ENCODE assay signal across 23 cellular contexts in the genomic region with DNA sequence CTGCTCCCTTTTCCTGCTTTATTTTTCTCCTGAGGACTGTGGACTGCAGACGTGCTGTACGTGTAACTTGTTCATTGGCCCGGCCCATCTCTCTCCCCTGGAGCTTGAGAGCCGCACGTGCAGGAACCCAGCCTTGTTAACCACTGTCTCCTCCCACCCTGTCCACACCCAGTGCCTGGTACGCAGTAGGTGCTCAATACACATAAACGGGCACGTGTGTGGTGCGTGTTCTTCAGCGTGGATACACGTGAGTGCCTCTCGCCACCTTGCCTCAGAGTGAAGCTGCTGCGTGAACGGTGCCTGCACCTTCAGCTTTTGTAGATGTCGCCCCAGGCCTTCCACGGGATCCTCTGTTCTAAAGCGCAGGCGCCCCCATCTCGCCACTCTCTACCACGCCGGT.
DNase-seq lines count a peak whose midpoint lies in the region; ATAC-seq and TF ChIP-seq lines count a peak whose summit lies in the region.
"Had no signal": no experiment of that assay in that cellular context is flagged by ENCODE, and none has a peak within 500 bp of the region (broad histone marks: within the 10 kb centered on the region; RNA-seq: fewer than 3 reads in every experiment).

No MANE protein-coding gene starts in this region.

- no peaks in the 10 kb centered on the region for H3K27me3 ChIP-seq in SU-DHL-6 (ENCODE audit: low read length)
- H3K27me3 ChIP-seq in osteoblast (ENCODE audit: insufficient read depth, low read length) = no peaks in the 10 kb centered on the region
- H3K27me3 ChIP-seq: esophagus muscularis mucosa, sigmoid colon, testis had no signal

- H3K27ac ChIP-seq in SU-DHL-6 (ENCODE audit: low read depth, low read length) (peak overlapping the region; percentile 95), osteoblast (ENCODE audit: low read depth, low read length) (no peak overlapping the region), coronary artery (no peak overlapping the region)
- H3K27ac ChIP-seq: C4-2B, esophagus muscularis mucosa, parathyroid adenoma, sigmoid colon, testis had no signal

- H3K79me2 ChIP-seq in SU-DHL-6 (ENCODE audit: insufficient read depth, low read length) (no peaks in the 10 kb centered on the region), osteoblast (ENCODE audit: insufficient read depth, low read length) (no peaks in the 10 kb centered on the region)
- H3K79me2 ChIP-seq: parathyroid adenoma had no signal

- H3K4me2 ChIP-seq in SU-DHL-6 (ENCODE audit: low read depth, low read length, poor library complexity, severe bottlenecking) (peak overlapping the region; percentile 54), osteoblast (ENCODE audit: insufficient read depth, low read length) (no peak overlapping the region)

- H2AFZ ChIP-seq in SU-DHL-6 (ENCODE audit: low read depth, low read length, severe bottlenecking) = no peak overlapping the region
- H2AFZ ChIP-seq in osteoblast (ENCODE audit: low read length) = no peak overlapping the region
- H2AFZ ChIP-seq: parathyroid adenoma had no signal

- peak overlapping the region; percentile 35; the same call in 1 of the 2 replicates for H3K9ac ChIP-seq in SU-DHL-6 (ENCODE audit: low read length)
- H3K9ac ChIP-seq: parathyroid adenoma had no signal

- H3K4me1 ChIP-seq in osteoblast (ENCODE audit: insufficient read depth, low read length) = peaks cover 32% of the 10 kb centered on the region
- H3K4me1 ChIP-seq: parathyroid adenoma, testis had no signal

- H3K36me3 Mint-ChIP-seq in activated T-cell treated with anti-CD3 and anti-CD28 coated beads, Interleukin-2, amount 50 U/mL, for 72 hours (ENCODE audit: insufficient read depth in 2 of 2) = peaks cover 21 to 39% of the 10 kb centered on the region in 2 donors
- peaks cover 61% of the 10 kb centered on the region for H3K36me3 Mint-ChIP-seq in activated naive CD8-positive, alpha-beta T cell treated with anti-CD3 and anti-CD28 coated beads, Interleukin-2, amount 50 U/mL, for 24 hours (ENCODE audit: low read depth)

- no peak for ATAC-seq in activated T-cell treated with anti-CD3 and anti-CD28 coated beads, Interleukin-2, amount 50 U/mL, for 72 hours (replicated peaks in 1 of 2)
- no peak for ATAC-seq in activated naive CD8-positive, alpha-beta T cell treated with anti-CD3 and anti-CD28 coated beads, Interleukin-2, amount 50 U/mL, for 24 hours
- ATAC-seq: Right ventricle myocardium inferior had no signal

- no peaks in the 10 kb centered on the region for H3K27me3 Mint-ChIP-seq in activated T-cell treated with anti-CD3 and anti-CD28 coated beads, Interleukin-2, amount 50 U/mL, for 72 hours (ENCODE audit: low read depth)
- no peaks in the 10 kb centered on the region for H3K27me3 Mint-ChIP-seq in activated naive CD8-positive, alpha-beta T cell treated with anti-CD3 and anti-CD28 coated beads, Interleukin-2, amount 50 U/mL, for 24 hours

- peaks cover 95% of the 10 kb centered on the region for H3K4me1 Mint-ChIP-seq in activated T-cell treated with anti-CD3 and anti-CD28 coated beads, Interleukin-2, amount 50 U/mL, for 72 hours (ENCODE audit: low read depth)
- H3K4me1 Mint-ChIP-seq in activated naive CD8-positive, alpha-beta T cell treated with anti-CD3 and anti-CD28 coated beads, Interleukin-2, amount 50 U/mL, for 24 hours = peaks cover 88% of the 10 kb centered on the region

- H3K36me3 ChIP-seq in SU-DHL-6 (ENCODE audit: low read length) (no peaks in the 10 kb centered on the region), osteoblast (ENCODE audit: insufficient read depth, low read length) (peaks cover 13% of the 10 kb centered on the region)

- H3K9me2 ChIP-seq in SU-DHL-6 (replicated peaks; ENCODE audit: insufficient read depth, low read length) = no peaks in the 10 kb centered on the region

- H3K27ac Mint-ChIP-seq in activated T-cell treated with anti-CD3 and anti-CD28 coated beads, Interleukin-2, amount 50 U/mL, for 72 hours = peak overlapping the region; percentile 38
- H3K27ac Mint-ChIP-seq in activated naive CD8-positive, alpha-beta T cell treated with anti-CD3 and anti-CD28 coated beads, Interleukin-2, amount 50 U/mL, for 24 hours = peak overlapping the region; percentile 99

- H3K4me3 ChIP-seq in SU-DHL-6 (ENCODE audit: insufficient read depth, low read length, poor library complexity, severe bottlenecking) = no peak overlapping the region
- no peak overlapping the region for H3K4me3 ChIP-seq in osteoblast (ENCODE audit: insufficient read depth, low read length)
- no peak overlapping the region for H3K4me3 ChIP-seq in coronary artery
- H3K4me3 ChIP-seq: esophagus muscularis mucosa, sigmoid colon, testis had no signal

- H3K4me3 Mint-ChIP-seq in activated T-cell treated with anti-CD3 and anti-CD28 coated beads, Interleukin-2, amount 50 U/mL, for 72 hours = peak overlapping the region; percentile 75 to 81
- peak overlapping the region; percentile 78 for H3K4me3 Mint-ChIP-seq in activated naive CD8-positive, alpha-beta T cell treated with anti-CD3 and anti-CD28 coated beads, Interleukin-2, amount 50 U/mL, for 24 hours

- no peaks in the 10 kb centered on the region for H3K9me3 Mint-ChIP-seq in activated T-cell treated with anti-CD3 and anti-CD28 coated beads, Interleukin-2, amount 50 U/mL, for 72 hours
- no peaks in the 10 kb centered on the region for H3K9me3 Mint-ChIP-seq in activated naive CD8-positive, alpha-beta T cell treated with anti-CD3 and anti-CD28 coated beads, Interleukin-2, amount 50 U/mL, for 24 hours

- H4K20me1 ChIP-seq in SU-DHL-6 (ENCODE audit: low read depth, low read length) = no peaks in the 10 kb centered on the region
- H4K20me1 ChIP-seq in osteoblast (ENCODE audit: insufficient read depth, low read length) = no peaks in the 10 kb centered on the region

- no peaks in the 10 kb centered on the region for H3K9me3 ChIP-seq in SU-DHL-6 (ENCODE audit: insufficient read depth, low read length)
- no peaks in the 10 kb centered on the region for H3K9me3 ChIP-seq in osteoblast (ENCODE audit: low read depth, low read length)
- H3K9me3 ChIP-seq: esophagus muscularis mucosa, sigmoid colon, testis had no signal

- peaks cover 35% of the 10 kb centered on the region for H3F3A ChIP-seq in SU-DHL-6 (ENCODE audit: insufficient read depth)

- TF ChIP-seq CTCF in SU-DHL-6 (IDR thresholded peaks at IDR 0.05; ENCODE audit: insufficient read depth, low read length, poor library complexity, severe bottlenecking) (no peak), osteoblast (IDR thresholded peaks at IDR 0.05; ENCODE audit: extremely low read depth, low read depth, low read length) (no peak), coronary artery (IDR thresholded peaks at IDR 0.05) (no peak)

- DNase-seq in activated T-cell treated with anti-CD3 and anti-CD28 coated beads, Interleukin-2, amount 50 U/mL, for 72 hours = no peak
- no peak for DNase-seq in activated T-cell treated with anti-CD3 and anti-CD28 coated beads, Interleukin-2, amount 50 U/mL, for 48 hours
- DNase-seq in activated naive CD8-positive, alpha-beta T cell treated with anti-CD3 and anti-CD28 coated beads, Interleukin-2, amount 50 U/mL, for 24 hours = no peak
- DNase-seq in osteoblast (ENCODE audit: insufficient read length, low spot score, missing footprints) = peak; percentile 58
- DNase-seq in NCI-H128 (lab: John Stamatoyannopoulos, UW; ENCODE audit: unreplicated experiment) = no peak
- no peak for DNase-seq in RKO (ENCODE audit: low spot score)
- no peak for DNase-seq in coronary artery (ENCODE audit: low spot score)
- DNase-seq: activated CD4-positive, alpha-beta T cell treated with anti-CD3 and anti-CD28 coated beads for 48 hours; activated T-cell treated with anti-CD3 and anti-CD28 coated beads, Interleukin-2, amount 50 U/mL, for 1 hour; amygdala; central memory CD4-positive, alpha-beta T cell; DMS153; NCI-H1105; NCI-H2171; NCI-H69; sigmoid colon; SW 1271; testis had no signal
